In genomic region chr22:31691408-31691807, GRCh38 we compare ENCODE assay signal across 16 cellular contexts.
"Had no signal": no experiment of that assay in that cellular context is flagged by ENCODE, and none has a peak within 500 bp of the region (broad histone marks: within the 10 kb centered on the region; RNA-seq: fewer than 3 reads in every experiment).

No MANE protein-coding gene starts in this region.

- H3K27me3 Mint-ChIP-seq: type B pancreatic cell had no signal

- H3K27ac Mint-ChIP-seq: type B pancreatic cell, WTC11 had no signal

- H3K4me1 Mint-ChIP-seq: WTC11 had no signal

- H3K9me3 Mint-ChIP-seq: type B pancreatic cell, WTC11 had no signal

- ATAC-seq: body of pancreas, esophagus mucosa, WTC11 had no signal

- H3K27ac ChIP-seq: body of pancreas, colonic mucosa, parathyroid adenoma, suprapubic skin had no signal

- DNase-seq: activated CD4-positive, alpha-beta T cell treated with anti-CD3 and anti-CD28 coated beads, Interleukin-2, amount 50 U/mL, for 4 hours; activated CD8-positive, alpha-beta memory T cell treated with anti-CD3 and anti-CD28 coated beads, Interleukin-2, amount 50 U/mL, for 48 hours; activated naive CD4-positive, alpha-beta T cell treated with Interleukin-2 at 50 U/mL for 16 hours; amygdala; body of pancreas; central memory CD4-positive, alpha-beta T cell; colonic mucosa; midbrain; Right ventricle myocardium superior; stimulated activated CD4-positive, alpha-beta T cell treated with anti-CD3 and anti-CD28 coated beads, Interleukin-2, amount 100 ng/mL, for 48 hours; stimulated activated naive CD4-positive, alpha-beta T cell treated with Interleukin-2 at 50 U/mL for 16 hours had no signal

- H3K4me3 Mint-ChIP-seq: type B pancreatic cell, WTC11 had no signal

- H3K9me3 ChIP-seq: body of pancreas, colonic mucosa, suprapubic skin had no signal

- H3K27me3 ChIP-seq: body of pancreas, colonic mucosa, suprapubic skin had no signal
